16 cellular contexts compared by ENCODE assay signal in the genomic region with DNA sequence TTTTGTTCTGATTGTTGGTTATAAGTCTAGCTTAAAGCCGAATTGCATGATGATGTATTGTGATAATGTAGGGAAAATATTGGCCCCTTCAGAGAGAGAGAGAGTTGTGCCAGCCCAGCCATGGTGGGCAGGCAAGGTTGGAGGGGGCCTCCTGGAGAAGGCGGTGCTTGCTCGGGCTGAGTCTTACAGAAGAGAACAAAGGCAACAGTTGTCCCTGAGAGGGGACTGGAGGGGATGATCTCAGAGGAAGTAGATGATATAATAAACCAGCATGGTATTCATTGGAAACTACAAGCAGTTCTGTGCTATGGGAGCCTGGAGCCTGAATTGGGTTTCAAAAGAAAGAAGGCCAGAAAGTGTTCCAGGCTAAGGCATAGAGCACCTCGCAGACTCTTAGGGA.
A peak's percentile ranks its signal among the peaks of the same experiment; 100 is the strongest.
DNase-seq lines count a peak whose midpoint lies in the region; ATAC-seq and TF ChIP-seq lines count a peak whose summit lies in the region.
"Had no signal": no experiment of that assay in that cellular context is flagged by ENCODE, and none has a peak within 500 bp of the region (broad histone marks: within the 10 kb centered on the region; RNA-seq: fewer than 3 reads in every experiment).

No MANE protein-coding gene starts in this region.

- H3K27me3 Mint-ChIP-seq in activated naive CD4-positive, alpha-beta T cell treated with anti-CD3 and anti-CD28 coated beads, Interleukin-2, amount 50 U/mL, for 24 hours: no peaks in the 10 kb centered on the region
- H3K27me3 Mint-ChIP-seq in stimulated activated naive CD8-positive, alpha-beta T cell treated with anti-CD3 and anti-CD28 coated beads, Interleukin-15, amount 100 ng/mL, for 72 hours: no peaks in the 10 kb centered on the region
- H3K27me3 Mint-ChIP-seq: effector memory CD8-positive, alpha-beta T cell had no signal

- POLR2A ChIA-PET in RWPE1 (lab: Yijun Ruan, JAX; ENCODE audit: low non-redundant PET): no interaction called here

- H3K9me3 Mint-ChIP-seq in activated naive CD4-positive, alpha-beta T cell treated with anti-CD3 and anti-CD28 coated beads, Interleukin-2, amount 50 U/mL, for 24 hours: no peaks in the 10 kb centered on the region
- no peaks in the 10 kb centered on the region for H3K9me3 Mint-ChIP-seq in stimulated activated naive CD8-positive, alpha-beta T cell treated with anti-CD3 and anti-CD28 coated beads, Interleukin-15, amount 100 ng/mL, for 72 hours
- H3K9me3 Mint-ChIP-seq: effector memory CD8-positive, alpha-beta T cell had no signal

- no peak overlapping the region for H3K4me3 Mint-ChIP-seq in activated naive CD4-positive, alpha-beta T cell treated with anti-CD3 and anti-CD28 coated beads, Interleukin-2, amount 50 U/mL, for 24 hours
- H3K4me3 Mint-ChIP-seq in stimulated activated naive CD8-positive, alpha-beta T cell treated with anti-CD3 and anti-CD28 coated beads, Interleukin-15, amount 100 ng/mL, for 72 hours: no peak overlapping the region

- peak overlapping the region; percentile 93; the same call in 1 of the 2 replicates for H3K27ac ChIP-seq in RWPE1
- H3K27ac ChIP-seq: GM23248, lower lobe of right lung, neutrophil had no signal

- no peak for DNase-seq in activated naive CD4-positive, alpha-beta T cell treated with Interleukin-2 at 50 U/mL for 16 hours
- DNase-seq in RWPE1 (ENCODE audit: low spot score): no peak
- DNase-seq in foreskin melanocyte: peak; percentile 80
- no peak for DNase-seq in stimulated activated naive CD8-positive, alpha-beta T cell treated with anti-CD3 and anti-CD28 coated beads, Interleukin-15, amount 100 ng/mL, for 72 hours
- DNase-seq in NCI-H1417 (lab: John Stamatoyannopoulos, UW): no peak
- DNase-seq: activated CD4-positive, alpha-beta T cell treated with anti-CD3 and anti-CD28 coated beads for 48 hours; activated gamma-delta T cell; effector memory CD8-positive, alpha-beta T cell; GM23248; lower lobe of right lung; stimulated activated CD4-positive, alpha-beta T cell treated with anti-CD3 and anti-CD28 coated beads, Interleukin-4, amount 100 ng/mL, for 24 hours; T1000 had no signal

- TF ChIP-seq CTCF in RWPE1 (conservative IDR thresholded peaks at IDR 0.05; ENCODE audit: low read depth): no peak

- peaks cover 72% of the 10 kb centered on the region for H3K4me1 Mint-ChIP-seq in activated naive CD4-positive, alpha-beta T cell treated with anti-CD3 and anti-CD28 coated beads, Interleukin-2, amount 50 U/mL, for 24 hours
- H3K4me1 Mint-ChIP-seq in stimulated activated naive CD8-positive, alpha-beta T cell treated with anti-CD3 and anti-CD28 coated beads, Interleukin-15, amount 100 ng/mL, for 72 hours: peaks cover 59% of the 10 kb centered on the region

- peaks cover 13% of the 10 kb centered on the region for H3K36me3 Mint-ChIP-seq in activated naive CD4-positive, alpha-beta T cell treated with anti-CD3 and anti-CD28 coated beads, Interleukin-2, amount 50 U/mL, for 24 hours

- no peak for ATAC-seq in stimulated activated naive CD8-positive, alpha-beta T cell treated with anti-CD3 and anti-CD28 coated beads, Interleukin-15, amount 100 ng/mL, for 72 hours
- ATAC-seq in GM21723 (IDR thresholded peaks at IDR 0.05; ENCODE audit: unreplicated experiment) (no peak), GM19452 (IDR thresholded peaks at IDR 0.05; ENCODE audit: unreplicated experiment) (no peak)
- ATAC-seq: effector memory CD8-positive, alpha-beta T cell; lower lobe of right lung had no signal

- H3K27ac Mint-ChIP-seq in activated naive CD4-positive, alpha-beta T cell treated with anti-CD3 and anti-CD28 coated beads, Interleukin-2, amount 50 U/mL, for 24 hours: peak overlapping the region; percentile 66
- H3K27ac Mint-ChIP-seq in stimulated activated naive CD8-positive, alpha-beta T cell treated with anti-CD3 and anti-CD28 coated beads, Interleukin-15, amount 100 ng/mL, for 72 hours: peak overlapping the region; percentile 79 to 80

- CTCF ChIA-PET in RWPE1 (lab: Yijun Ruan, JAX): interaction anchor here (0.6 kb wide), 1 partner anchor 219 kb away, joined by 3 read pairs; no protein-coding TSS in a partner anchor
